ENCODE assay signal across 10 cellular contexts in genomic region chr18:62938451-62938850, GRCh38.
DNase-seq lines count a peak whose midpoint lies in the region; ATAC-seq and TF ChIP-seq lines count a peak whose summit lies in the region.
"Had no signal": no experiment of that assay in that cellular context is flagged by ENCODE, and none has a peak within 500 bp of the region (broad histone marks: within the 10 kb centered on the region; RNA-seq: fewer than 3 reads in every experiment).

No MANE protein-coding gene starts in this region.

- H3K4me3 ChIP-seq in CD8-positive, alpha-beta memory T cell (ENCODE audit: low read length), result no peak overlapping the region
- H3K4me3 ChIP-seq: upper lobe of right lung had no signal

- BruUV-seq in Calu3 (replicated peaks; lab: Mats Ljungman, UMichigan), result no TSS peak

- ATAC-seq in GM21390 (IDR thresholded peaks at IDR 0.05; ENCODE audit: unreplicated experiment) (peak; percentile 85), HG03442 (IDR thresholded peaks at IDR 0.05; ENCODE audit: unreplicated experiment) (peak; percentile 67)
- ATAC-seq: upper lobe of right lung had no signal

- no peak overlapping the region for H3K27ac ChIP-seq in CD8-positive, alpha-beta memory T cell (ENCODE audit: low read depth, low read length)

- peaks cover 21% of the 10 kb centered on the region for H3K4me1 Mint-ChIP-seq in brain
- H3K4me1 Mint-ChIP-seq in CD8-positive, alpha-beta memory T cell, result peaks cover 0 to 3% (median 0%) of the 10 kb centered on the region in 3 donors
- peaks cover 48% of the 10 kb centered on the region for H3K4me1 Mint-ChIP-seq in Calu3 (ENCODE audit: low read depth, unreplicated experiment)
- H3K4me1 Mint-ChIP-seq in type B pancreatic cell (ENCODE audit: unreplicated experiment), result no peaks in the 10 kb centered on the region

- H3K36me3 Mint-ChIP-seq in brain (peaks cover 48% of the 10 kb centered on the region), Calu3 (ENCODE audit: insufficient read depth, unreplicated experiment) (peaks cover 6% of the 10 kb centered on the region), type B pancreatic cell (peaks cover 16% of the 10 kb centered on the region)
- H3K36me3 Mint-ChIP-seq in CD8-positive, alpha-beta memory T cell, result peaks cover 6 to 15% (median 8%) of the 10 kb centered on the region in 3 donors

- intact Hi-C loops in Calu3 (cut with micrococcal nuclease; ENCODE audit: unreplicated experiment), result no loop called here

- H3K4me3 Mint-ChIP-seq in brain (no peak overlapping the region), Calu3 (ENCODE audit: low read depth, unreplicated experiment) (no peak overlapping the region), type B pancreatic cell (no peak overlapping the region)
- H3K4me3 Mint-ChIP-seq in CD8-positive, alpha-beta memory T cell, result no peak overlapping the region

- in situ Hi-C loops in GM13977 (cut with MboI; ENCODE audit: low pct_unique_long_range_greater_than_20kb, low sequenced_read_pairs, unreplicated experiment), result no loop called here

- CTCF ChIA-PET in CD8-positive, alpha-beta memory T cell (lab: Charles Lee), result no interaction called here
- CTCF ChIA-PET in Calu3 (lab: Charles Lee), result no interaction called here

- DNase-seq in GM13977 (ENCODE audit: low spot score), result peak; percentile 20
- no peak for DNase-seq in CD8-positive, alpha-beta memory T cell
- no peak for DNase-seq in Calu3
- no peak for DNase-seq in type B pancreatic cell (ENCODE audit: extremely low spot score, unreplicated experiment)
- DNase-seq in NCI-H2029 treated with DMSO at 0.1 percent for 48 hours (lab: John Stamatoyannopoulos, UW), result no peak
- DNase-seq: nucleus accumbens, upper lobe of right lung had no signal

- POLR2A ChIA-PET in CD8-positive, alpha-beta memory T cell (lab: Charles Lee), result no interaction called here

- H3K27ac Mint-ChIP-seq in brain (peak overlapping the region in 3 of 5 experiments; percentile 24 to 42 (median 26)), Calu3 (ENCODE audit: unreplicated experiment) (no peak overlapping the region), type B pancreatic cell (no peak overlapping the region)
- H3K27ac Mint-ChIP-seq in CD8-positive, alpha-beta memory T cell, result no peak overlapping the region

- H3K4me1 ChIP-seq in CD8-positive, alpha-beta memory T cell (ENCODE audit: insufficient read depth, low read length), result no peaks in the 10 kb centered on the region

- H3K9me3 ChIP-seq in CD8-positive, alpha-beta memory T cell (ENCODE audit: low read length), result no peaks in the 10 kb centered on the region
- H3K9me3 ChIP-seq: upper lobe of right lung had no signal

- TF ChIP-seq CTCF in GM13977 (IDR thresholded peaks at IDR 0.05; ENCODE audit: extremely low read depth, insufficient read depth, missing control alignments) (no peak), brain (conservative IDR thresholded peaks at IDR 0.05) (no peak), Calu3 (IDR thresholded peaks at IDR 0.05; ENCODE audit: unreplicated experiment) (no peak), type B pancreatic cell (conservative IDR thresholded peaks at IDR 0.05) (no peak)

- H3K9me3 Mint-ChIP-seq in brain (peaks cover 0 to 11% (median 8%) of the 10 kb centered on the region in 5 experiments), Calu3 (ENCODE audit: low read depth, unreplicated experiment) (no peaks in the 10 kb centered on the region), type B pancreatic cell (peaks cover 7% of the 10 kb centered on the region)
- H3K9me3 Mint-ChIP-seq in CD8-positive, alpha-beta memory T cell, result peaks cover 0 to 4% (median 0%) of the 10 kb centered on the region in 5 donors

- H3K36me3 ChIP-seq in CD8-positive, alpha-beta memory T cell (ENCODE audit: insufficient read depth, low read length), result no peaks in the 10 kb centered on the region
- H3K36me3 ChIP-seq: upper lobe of right lung had no signal

- no peaks in the 10 kb centered on the region for H3K27me3 Mint-ChIP-seq in brain
- no peaks in the 10 kb centered on the region for H3K27me3 Mint-ChIP-seq in CD8-positive, alpha-beta memory T cell
- no peaks in the 10 kb centered on the region for H3K27me3 Mint-ChIP-seq in Calu3 (ENCODE audit: unreplicated experiment)
- no peaks in the 10 kb centered on the region for H3K27me3 Mint-ChIP-seq in type B pancreatic cell

- H3K27me3 ChIP-seq in CD8-positive, alpha-beta memory T cell (ENCODE audit: insufficient read depth, low read length, poor library complexity, severe bottlenecking), result no peaks in the 10 kb centered on the region
- H3K27me3 ChIP-seq: upper lobe of right lung had no signal

Comparison
In these comparisons a context has a peak if more than half of its experiments do, and no peak if none do; other contexts are left out.
1. H3K27ac Mint-ChIP-seq: peak in brain (3 of 5); none in CD8-positive, alpha-beta memory T cell (0 of 8), Calu3 (single experiment) and type B pancreatic cell (single experiment).